ENCODE assay signal across 8 cellular contexts in the genomic region with DNA sequence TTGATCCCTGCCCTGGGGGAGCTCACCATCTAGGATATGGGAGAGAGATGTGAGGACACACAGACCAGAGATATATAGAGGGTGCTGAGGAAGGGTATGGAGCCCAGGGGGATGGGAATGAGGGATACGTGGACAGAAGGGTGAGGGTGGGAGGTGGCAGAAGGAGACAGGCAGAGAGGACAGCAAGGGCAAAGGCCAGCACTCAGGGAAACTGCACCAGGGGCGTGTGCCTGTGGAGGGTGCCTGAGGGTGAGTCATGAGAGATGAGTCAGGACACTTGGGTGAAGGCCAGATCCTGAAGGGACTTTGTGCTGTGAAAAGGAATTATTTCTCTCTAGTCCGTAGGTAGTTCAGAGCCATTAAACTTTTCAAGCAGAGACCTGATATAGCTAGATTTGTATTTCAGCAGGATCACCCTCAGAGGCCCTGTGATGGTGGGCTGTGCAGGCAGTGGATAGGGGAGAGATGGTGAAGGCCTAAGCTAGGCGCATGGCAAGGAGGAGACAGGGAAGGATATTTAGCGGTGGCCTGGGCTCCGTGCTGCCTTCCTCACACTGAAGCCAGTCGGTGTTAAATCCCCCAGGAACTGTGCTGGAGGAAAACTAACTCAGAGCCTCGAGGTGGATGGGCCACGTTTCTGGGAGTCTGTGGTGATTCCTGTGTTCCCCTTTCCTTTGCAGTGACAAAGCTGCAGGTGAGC.
DNase-seq lines count a peak whose midpoint lies in the region; ATAC-seq and TF ChIP-seq lines count a peak whose summit lies in the region.
"Not testable (repeated sequence)": the region's sequence is repeated elsewhere in the genome, so short reads cannot be mapped to it uniquely, and the experiment has no call there.

No MANE protein-coding gene starts in this region.

- H3K36me3 ChIP-seq in Panc1 (ENCODE audit: control insufficient read depth, insufficient read depth, low read length); neuronal stem cell (replicated peaks in 1 of 2; ENCODE audit: control insufficient read depth in 2 of 2, insufficient read depth in 2 of 2, low read length in 2 of 2); upper lobe of left lung: not testable (repeated sequence)

- not testable (repeated sequence) for H3K4ac ChIP-seq in neuronal stem cell (ENCODE audit: low read length)

- TF ChIP-seq CTCF in Panc1 (IDR thresholded peaks at IDR 0.05); upper lobe of left lung (IDR thresholded peaks at IDR 0.05): not testable (repeated sequence)

- intact Hi-C loops in Panc1 (cut with micrococcal nuclease; ENCODE audit: unreplicated experiment) = not testable (repeated sequence)

- POLR2A ChIA-PET in Panc1 (lab: Charles Lee) = not testable (repeated sequence)

- ATAC-seq in Panc1 (peak; percentile 89), esophagus mucosa (peak; percentile 87), upper lobe of left lung (ENCODE audit: low FRiP score in 2 of 2) (peak; percentile 67 to 85)

- not testable (repeated sequence) for H3K79me1 ChIP-seq in neuronal stem cell (ENCODE audit: low read depth, low read length)

- peak overlapping the region; percentile 17 for H3K14ac ChIP-seq in neuronal stem cell (ENCODE audit: low read length)

- DNase-seq in COLO829 (ENCODE audit: low spot score) = peak; percentile 72
- DNase-seq in HT-29 (ENCODE audit: low spot score) = peak; percentile 84
- peak; percentile 63 for DNase-seq in Panc1 (ENCODE audit: low read depth, low spot score)
- DNase-seq in amniotic epithelial cell (ENCODE audit: low read depth) = peak; percentile 31
- DNase-seq in hepatic stellate cell (ENCODE audit: low spot score) = peak; percentile 76
- not testable (repeated sequence) for DNase-seq in neuronal stem cell (ENCODE audit: low spot score)
- DNase-seq in upper lobe of left lung = peak in 1 of 2 donors; percentile 49

- H3K27ac ChIP-seq in Panc1 (ENCODE audit: low read length); neuronal stem cell (replicated peaks; ENCODE audit: low read length); upper lobe of left lung: not testable (repeated sequence)

- not testable (repeated sequence) for H3K9ac ChIP-seq in neuronal stem cell (ENCODE audit: low read depth, low read length, poor library complexity)

- not testable (repeated sequence) for H3K4me3 ChIP-seq in Panc1 (ENCODE audit: low read depth in 2 of 2, low read length in 2 of 2); neuronal stem cell (ENCODE audit: low read length in 2 of 2); upper lobe of left lung

- not testable (repeated sequence) for H4K8ac ChIP-seq in neuronal stem cell (ENCODE audit: low read depth, low read length)

- H2BK120ac ChIP-seq in neuronal stem cell (ENCODE audit: low read depth, low read length) = not testable (repeated sequence)

- CTCF ChIA-PET in Panc1 (lab: Charles Lee) = not testable (repeated sequence)

- BruUV-seq in Panc1 (replicated peaks; lab: Mats Ljungman, UMichigan) = not testable (repeated sequence)

- WGBS in neuronal stem cell (ENCODE audit: extremely low coverage in 2 of 2, insufficient read length in 2 of 2, insufficient replicate concordance in 1 of 2), 2 donors = no CpG with 5 or more reads among the region's 9 CpGs
- 61 to 71% methylated on average over 7 to 9 of the region's 9 CpGs for WGBS in upper lobe of left lung, 2 donors

- H2BK15ac ChIP-seq in neuronal stem cell (ENCODE audit: low read length) = not testable (repeated sequence)

- not testable (repeated sequence) for H2BK12ac ChIP-seq in neuronal stem cell (ENCODE audit: low read length)

- H2AK5ac ChIP-seq in neuronal stem cell (ENCODE audit: low read depth, low read length) = not testable (repeated sequence)

- not testable (repeated sequence) for H3K4me2 ChIP-seq in neuronal stem cell (ENCODE audit: insufficient read depth, low read length, poor library complexity, severe bottlenecking)

- TF ChIP-seq EP300 in upper lobe of left lung (IDR thresholded peaks at IDR 0.05) = not testable (repeated sequence)

- not testable (repeated sequence) for H3K9me3 ChIP-seq in Panc1 (ENCODE audit: control insufficient read depth, insufficient read depth, low read depth, low read length); neuronal stem cell (replicated peaks in 1 of 2; ENCODE audit: control insufficient read depth in 2 of 2, insufficient read depth in 1 of 2, low read depth in 1 of 2, low read length in 2 of 2); upper lobe of left lung

- not testable (repeated sequence) for H2AFZ ChIP-seq in neuronal stem cell (ENCODE audit: low read length)

- not testable (repeated sequence) for H3K4me1 ChIP-seq in Panc1 (ENCODE audit: control insufficient read depth, insufficient read depth, low read length); neuronal stem cell (ENCODE audit: control insufficient read depth in 2 of 2, insufficient read depth in 1 of 2, low read depth in 1 of 2, low read length in 2 of 2); upper lobe of left lung

- not testable (repeated sequence) for TF ChIP-seq POLR2A in upper lobe of left lung (IDR thresholded peaks at IDR 0.05)

- not testable (repeated sequence) for H3K27me3 ChIP-seq in Panc1 (ENCODE audit: control insufficient read depth, insufficient read depth, low read length); neuronal stem cell (ENCODE audit: control insufficient read depth in 3 of 3, insufficient read depth in 3 of 3, low read depth in 1 of 3, low read length in 3 of 3); upper lobe of left lung

- in situ Hi-C loops in Panc1 (cut with HindIII; ENCODE audit: low pct_unique_long_range_greater_than_20kb, low sequenced_read_pairs) = not testable (repeated sequence)

- not testable (repeated sequence) for H2BK5ac ChIP-seq in neuronal stem cell (ENCODE audit: low read length)

- not testable (repeated sequence) for H3K23ac ChIP-seq in neuronal stem cell (ENCODE audit: low read depth, low read length, poor library complexity)

- not testable (repeated sequence) for H4K91ac ChIP-seq in neuronal stem cell (ENCODE audit: low read depth, low read length, poor library complexity)

- H3K18ac ChIP-seq in neuronal stem cell (ENCODE audit: low read length) = not testable (repeated sequence)
